ENCODE assay signal across 14 cellular contexts in the genomic region with DNA sequence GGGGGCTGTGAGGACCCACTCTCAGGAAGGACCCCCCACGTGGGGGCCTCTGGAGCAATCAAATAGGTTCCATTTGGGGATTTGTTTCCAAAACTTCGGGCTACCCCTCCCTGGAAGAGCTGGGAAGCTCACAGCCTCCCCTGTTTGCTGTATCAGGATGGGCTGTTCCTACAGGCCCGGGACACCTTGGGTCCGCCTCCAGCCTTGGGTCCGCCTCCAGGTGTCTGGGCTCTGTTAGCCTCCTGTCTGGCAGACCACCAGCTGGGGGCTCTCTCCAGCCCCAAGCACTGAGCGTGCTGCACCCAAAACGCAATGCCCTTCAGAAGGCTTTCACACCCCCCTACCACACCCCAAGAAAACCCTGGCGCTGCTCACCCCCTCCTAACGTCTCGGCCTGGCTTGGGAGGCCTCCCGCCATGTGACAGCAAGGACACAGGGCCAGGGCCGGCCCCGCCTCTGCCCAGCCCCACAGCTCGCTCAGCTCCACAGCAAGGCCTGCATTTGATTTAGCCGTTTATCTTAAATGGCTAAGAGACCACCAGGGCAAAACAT. TPM values are rescaled to one million over a fixed set of nuclear protein-coding genes. Genes with fewer than 3 reads are reported as not detected.
DNase-seq lines count a peak whose midpoint lies in the region; ATAC-seq, FAIRE-seq and TF ChIP-seq lines count a peak whose summit lies in the region.
"Had no signal": no experiment of that assay in that cellular context is flagged by ENCODE, and none has a peak within 500 bp of the region (broad histone marks: within the 10 kb centered on the region; RNA-seq: fewer than 3 reads in every experiment).

No MANE protein-coding gene starts in this region.

- H3K27ac ChIP-seq in A673 (ENCODE audit: low read depth, low read length, poor library complexity, severe bottlenecking) (peak overlapping the region; percentile 52), HUES48 (ENCODE audit: low read depth, low read length) (no peak overlapping the region), GM12878 (ENCODE audit: control insufficient read depth, insufficient read depth) (no peak overlapping the region)
- H3K27ac ChIP-seq: right atrium auricular region had no signal

- WGBS in GM12878 (ENCODE audit: insufficient coverage, insufficient replicate concordance, low lambda C conversion rate, missing lambda C conversion rate) = 21% methylated on average over 14 of the region's 15 CpGs

- H3K4me3 ChIP-seq in A673 (ENCODE audit: low read depth, low read length, poor library complexity, severe bottlenecking) (no peak overlapping the region), HUES48 (ENCODE audit: low read depth, low read length) (peak overlapping the region; percentile 55), GM12878 (no peak overlapping the region), foreskin fibroblast (ENCODE audit: low read depth in 1 of 2, low read length in 2 of 2) (no peak overlapping the region)
- H3K4me3 ChIP-seq: right atrium auricular region had no signal

- SMC1A ChIA-PET in GM12878 (lab: Charles Lee; ENCODE audit: uncharacterized antibody, unreplicated experiment) = interaction anchor here (2.0 to 2.4 kb wide), 2 partner anchors 10 to 12 kb away, joined by 6 read pairs; no protein-coding TSS in a partner anchor

- H3K27me3 ChIP-seq in A673 (replicated peaks; ENCODE audit: insufficient read depth, low read depth, low read length, poor library complexity) (no peaks in the 10 kb centered on the region), HUES48 (ENCODE audit: control insufficient read depth, insufficient read depth, low read length) (no peaks in the 10 kb centered on the region), GM12878 (replicated peaks in 1 of 2; ENCODE audit: control insufficient read depth in 2 of 2, insufficient read depth in 2 of 2, low read length in 1 of 2) (no peaks in the 10 kb centered on the region)

- no peak for TF ChIP-seq RAD21 in GM12878 (IDR thresholded peaks at IDR 0.05; ENCODE audit: insufficient read depth, low read depth, low read length)

- TF ChIP-seq EP300 in GM12878 (IDR thresholded peaks at IDR 0.05; ENCODE audit: borderline replicate concordance in 1 of 2, control insufficient read depth in 1 of 2, low read depth in 2 of 2, low read length in 2 of 2) = no peak

- H3K36me3 Mint-ChIP-seq in mesothelial cell of epicardium = no peaks in the 10 kb centered on the region
- H3K36me3 Mint-ChIP-seq: stimulated activated memory B cell treated with anti-CD40 and anti-IgM and Interleukin-4, amounts not matched to agents 10 μg/mL and 1 μg/mL and 100 μg/mL, for 72 hours had no signal

- H4K20me1 ChIP-seq in GM12878 (ENCODE audit: control insufficient read depth, insufficient read depth) = no peaks in the 10 kb centered on the region

- DNase-seq in A673 (ENCODE audit: low spot score) = peak; percentile 62
- DNase-seq in GM12878 (ENCODE audit: low read depth, low spot score) = no peak
- DNase-seq in mesothelial cell of epicardium (ENCODE audit: low spot score in 2 of 2, unreplicated experiment in 2 of 2) = peak; percentile 48 to 71
- no peak for DNase-seq in NCI-H774 (lab: John Stamatoyannopoulos, UW)
- no peak for DNase-seq in foreskin fibroblast
- DNase-seq: hypothalamus, NCI-H446 treated with DMSO at 0.1 percent for 48 hours had no signal

- peaks cover 91% of the 10 kb centered on the region for H3K4me1 ChIP-seq in A673 (ENCODE audit: insufficient read depth, low read length, poor library complexity, severe bottlenecking)
- H3K4me1 ChIP-seq in HUES48 (ENCODE audit: control insufficient read depth, insufficient read depth, low read length) = peaks cover 33% of the 10 kb centered on the region
- H3K4me1 ChIP-seq in GM12878 (ENCODE audit: control insufficient read depth, insufficient read depth, low read length) = no peaks in the 10 kb centered on the region; the same call in 1 of the 2 replicates
- H3K4me1 ChIP-seq: right atrium auricular region had no signal

- no peak overlapping the region for H2AFZ ChIP-seq in GM12878 (ENCODE audit: control insufficient read depth, low read depth, low read length)

- H3K4me2 ChIP-seq in GM12878 (ENCODE audit: control insufficient read depth, insufficient read depth) = no peak overlapping the region

- peak overlapping the region; percentile 90 for H3K27ac Mint-ChIP-seq in mesothelial cell of epicardium
- H3K27ac Mint-ChIP-seq: stimulated activated memory B cell treated with anti-CD40 and anti-IgM and Interleukin-4, amounts not matched to agents 10 μg/mL and 1 μg/mL and 100 μg/mL, for 72 hours had no signal

- H3K79me2 ChIP-seq in GM12878 (ENCODE audit: control insufficient read depth, insufficient read depth, low read length) = no peaks in the 10 kb centered on the region

- BruUV-seq in A673 (replicated peaks; lab: Mats Ljungman, UMichigan) (no TSS peak), GM12878 (replicated peaks; lab: Mats Ljungman, UMichigan) (no TSS peak)

- peak; percentile 50; the same call in 2 of the 3 replicates for ATAC-seq in GM12878
- no peak for ATAC-seq in GM19023 (IDR thresholded peaks at IDR 0.05; ENCODE audit: unreplicated experiment)
- ATAC-seq in GM19035 (IDR thresholded peaks at IDR 0.05; ENCODE audit: unreplicated experiment) = no peak

- CTCF ChIA-PET in A673 (lab: Charles Lee) = no interaction called here
- CTCF ChIA-PET in GM12878 (lab: Yijun Ruan, JAX) = interaction anchor here (1.0 to 1.4 kb wide), 4 partner anchors 11 to 20 kb away, joined by 3 read pairs; no protein-coding TSS in a partner anchor

- H3K36me3 ChIP-seq in A673 (ENCODE audit: insufficient read depth, low read length, poor library complexity, severe bottlenecking) = peaks cover 45% of the 10 kb centered on the region
- H3K36me3 ChIP-seq in HUES48 (ENCODE audit: control insufficient read depth, insufficient read depth, low read length) = no peaks in the 10 kb centered on the region
- H3K36me3 ChIP-seq in GM12878 (ENCODE audit: control insufficient read depth in 2 of 2, insufficient read depth in 2 of 2, low read length in 1 of 2) = no peaks in the 10 kb centered on the region
- H3K36me3 ChIP-seq: right atrium auricular region had no signal

- no peak for TF ChIP-seq CTCF in A673 (conservative IDR thresholded peaks at IDR 0.05; ENCODE audit: low read depth, low read length)
- no peak for TF ChIP-seq CTCF in GM12878 (IDR thresholded peaks at IDR 0.05 in 2 of 3, conservative IDR thresholded peaks at IDR 0.05 in 1 of 3; ENCODE audit: control insufficient read depth in 2 of 3, extremely low read depth in 1 of 3, insufficient read depth in 1 of 3, low read depth in 3 of 3, low read length in 3 of 3)
- TF ChIP-seq CTCF in mesothelial cell of epicardium (IDR thresholded peaks at IDR 0.05; ENCODE audit: unreplicated experiment) = no peak
- TF ChIP-seq CTCF in foreskin fibroblast (IDR thresholded peaks at IDR 0.05; ENCODE audit: low read depth, low read length) = no peak

- no peaks in the 10 kb centered on the region for H3K9me3 Mint-ChIP-seq in mesothelial cell of epicardium

- no peak for TF ChIP-seq POLR2A in GM12878 (IDR thresholded peaks at IDR 0.05; ENCODE audit: low read depth, low read length)

- RAD21 ChIA-PET in GM12878 (lab: Charles Lee; ENCODE audit: unreplicated experiment) = interaction anchor here (2.5 kb wide), 1 partner anchor 30 kb away, joined by 9 read pairs; no protein-coding TSS in a partner anchor

- in situ Hi-C loops in GM12878 (cut with MboI) = no loop called here

- FAIRE-seq in GM12878 (lab: Jason Lieb, UNC) = no peak
- FAIRE-seq: bronchial epithelial cell, TTC549 had no signal

- H3K9me3 ChIP-seq in A673 (ENCODE audit: low read depth, low read length, poor library complexity, severe bottlenecking) (no peaks in the 10 kb centered on the region), HUES48 (ENCODE audit: control insufficient read depth, insufficient read depth, low read length) (no peaks in the 10 kb centered on the region), GM12878 (replicated peaks; ENCODE audit: control insufficient read depth, insufficient read depth, low read length) (peaks cover 2% of the 10 kb centered on the region; the same call in 1 of the 3 replicates)

- H3K4me1 Mint-ChIP-seq in mesothelial cell of epicardium = peaks cover 47% of the 10 kb centered on the region
- H3K4me1 Mint-ChIP-seq: stimulated activated memory B cell treated with anti-CD40 and anti-IgM and Interleukin-4, amounts not matched to agents 10 μg/mL and 1 μg/mL and 100 μg/mL, for 72 hours had no signal

- peak overlapping the region; percentile 71 for H3K4me3 Mint-ChIP-seq in mesothelial cell of epicardium
- H3K4me3 Mint-ChIP-seq: stimulated activated memory B cell treated with anti-CD40 and anti-IgM and Interleukin-4, amounts not matched to agents 10 μg/mL and 1 μg/mL and 100 μg/mL, for 72 hours had no signal

- H3K9ac ChIP-seq in HUES48 (ENCODE audit: low read depth, low read length) (no peak overlapping the region), GM12878 (ENCODE audit: control insufficient read depth, insufficient read depth, low read length) (no peak overlapping the region)

- intact Hi-C loops in A673 (cut with micrococcal nuclease; ENCODE audit: unreplicated experiment) (no loop called here), GM12878 (cut with micrococcal nuclease; ENCODE audit: unreplicated experiment) (no loop called here)

- H3K27me3 Mint-ChIP-seq in mesothelial cell of epicardium (ENCODE audit: low read depth) = no peaks in the 10 kb centered on the region
- H3K27me3 Mint-ChIP-seq: stimulated activated memory B cell treated with anti-CD40 and anti-IgM and Interleukin-4, amounts not matched to agents 10 μg/mL and 1 μg/mL and 100 μg/mL, for 72 hours had no signal

- POLR2A ChIA-PET in A673 (lab: Charles Lee; ENCODE audit: low non-redundant PET) (no interaction called here), GM12878 (lab: Charles Lee) (no interaction called here)

TF ChIP-seq in GM12878, 131 proteins besides CTCF, POLR2A, EP300 and RAD21 (continues in another document):
- no peak for TF ChIP-seq GATAD2B (conservative IDR thresholded peaks at IDR 0.05; ENCODE audit: low read depth)

RNA-seq across cellular contexts. Expression of gene BCL11B, which starts 40.1 kb away (rescaled TPM):
- 80.6 and 81.3 TPM in 2 replicates for total RNA-seq in A673 (2021)
- 6.7 and 7.9 TPM in 2 replicates for total RNA-seq in GM12878 (2013; cell fraction: nucleolus; rRNA removed)
- 1.9 and 2.6 TPM in 2 replicates for total RNA-seq in GM12878 (2014; rRNA removed)
- 1.3 and 1.6 TPM in 2 replicates for total RNA-seq in GM12878 (2014; rRNA removed; fragmentation: Illumina TruSeq; extraction: Trizol)
- 5.3 and 5.5 TPM in 2 replicates for total RNA-seq in GM12878 (2021)
- 0.12 TPM for polyA plus RNA-seq in GM12878 (2011; ENCODE audit: low read depth)
- 1.4 and 1.7 TPM in 2 replicates for polyA plus RNA-seq in GM12878 (2011; rRNA removed)
- 1.2 and 1.6 TPM in 2 replicates for polyA plus RNA-seq in GM12878 (2011; cell fraction: cytosol; rRNA removed)
- polyA plus RNA-seq in GM12878 (2011; cell fraction: nucleus; rRNA removed) = 2.2 and 2.5 TPM in 2 replicates
- 0.22 and 0.24 TPM in 2 replicates for polyA plus RNA-seq in GM12878 (2012)
- 1.00 and 1.3 TPM in 2 replicates for polyA plus RNA-seq in GM12878 (2014; fragmentation: Illumina TruSeq; extraction: Trizol)
- 1 to 10 TPM in 1 of 2 experiments, under 1 TPM in 1; 0.38 to 1.7 TPM for polyA plus RNA-seq in GM12878 (2014; fragmentation: Nextera tagmentation; extraction: Ambion mirVana)
- polyA plus RNA-seq in GM12878 (2014; rRNA removed) = 1.4 and 1.6 TPM in 2 replicates
- polyA plus RNA-seq in GM12878 (2016; fragmentation: Nextera tagmentation; extraction: Ambion mirVana) = under 1 TPM; 0.64 to 0.71 TPM
- 3.1 and 3.5 TPM in 2 replicates for polyA minus RNA-seq in GM12878 (2011; rRNA and poly(A)+ RNA removed)
- 2.6 and 4.1 TPM in 2 replicates for polyA minus RNA-seq in GM12878 (2011; cell fraction: cytosol; rRNA and poly(A)+ RNA removed)
- polyA minus RNA-seq in GM12878 (2011; cell fraction: nucleus; rRNA and poly(A)+ RNA removed) = 2.8 and 4.0 TPM in 2 replicates
- 11.6 to 12.3 TPM (median 11.8 TPM) in 3 replicates for total RNA-seq in mesothelial cell of epicardium

Comparison
In these comparisons a context has a peak if more than half of its experiments do, and no peak if none do; other contexts are left out.
1. DNase-seq: peak in A673 (single experiment) and mesothelial cell of epicardium (2 of 2); none in GM12878 (single experiment), NCI-H774 (single experiment) and foreskin fibroblast (0 of 2).